Comparison of ENCODE assay signal across 15 cellular contexts in genomic region chr3:40192628-40193027, GRCh38.
DNase-seq lines count a peak whose midpoint lies in the region; ATAC-seq, FAIRE-seq and TF ChIP-seq lines count a peak whose summit lies in the region.
"Had no signal": no experiment of that assay in that cellular context is flagged by ENCODE, and none has a peak within 500 bp of the region (broad histone marks: within the 10 kb centered on the region; RNA-seq: fewer than 3 reads in every experiment).

No MANE protein-coding gene starts in this region.

- H3K36me3 ChIP-seq in RWPE2 (ENCODE audit: low read depth): no peaks in the 10 kb centered on the region
- peaks cover 0 to 10% of the 10 kb centered on the region in 2 experiments for H3K36me3 ChIP-seq in endothelial cell of umbilical vein (ENCODE audit: control insufficient read depth in 2 of 2, extremely low read depth in 1 of 2, insufficient read depth in 2 of 2, low read length in 2 of 2)
- no peaks in the 10 kb centered on the region for H3K36me3 ChIP-seq in neuronal stem cell (replicated peaks in 1 of 2; ENCODE audit: control insufficient read depth in 2 of 2, insufficient read depth in 2 of 2, low read length in 2 of 2)
- peaks cover 0 to 6% (median 0%) of the 10 kb centered on the region in 4 donors for H3K36me3 ChIP-seq in right lobe of liver
- H3K36me3 ChIP-seq: BE2C had no signal

- H3K14ac ChIP-seq in H9 (ENCODE audit: insufficient read depth, low read length) (no peak overlapping the region), neuronal stem cell (ENCODE audit: low read length) (no peak overlapping the region)

- no peaks in the 10 kb centered on the region; the same call in none of the 2 replicates for H3K27me3 Mint-ChIP-seq in H9 (ENCODE audit: low read depth)
- H3K27me3 Mint-ChIP-seq: CD4-positive, alpha-beta T cell had no signal

- H2AFZ ChIP-seq in H9 (ENCODE audit: low read length) (peak overlapping the region; percentile 67), endothelial cell of umbilical vein (ENCODE audit: low read depth, low read length) (no peak overlapping the region), neuronal stem cell (ENCODE audit: low read length) (peak overlapping the region; percentile 45)
- H2AFZ ChIP-seq: GM23248 had no signal

- H2BK120ac ChIP-seq in H9 (ENCODE audit: low read depth, low read length, poor library complexity, severe bottlenecking) (no peak overlapping the region), neuronal stem cell (ENCODE audit: low read depth, low read length) (no peak overlapping the region)

- H2BK12ac ChIP-seq in H9 (ENCODE audit: insufficient read length, low read depth, low read length): no peak overlapping the region
- no peak overlapping the region for H2BK12ac ChIP-seq in neuronal stem cell (ENCODE audit: low read length)

- H3K79me2 ChIP-seq in H9 (ENCODE audit: insufficient read depth, low read length): no peaks in the 10 kb centered on the region
- no peaks in the 10 kb centered on the region for H3K79me2 ChIP-seq in endothelial cell of umbilical vein (ENCODE audit: control insufficient read depth, insufficient read depth, low read length)

- BruUV-seq in endothelial cell of umbilical vein (replicated peaks; lab: Mats Ljungman, UMichigan): no TSS peak

- H3K9me1 ChIP-seq in endothelial cell of umbilical vein (replicated peaks; ENCODE audit: control insufficient read depth, extremely low read depth, insufficient read depth, low read length): no peaks in the 10 kb centered on the region

- peaks cover 16% of the 10 kb centered on the region in 2 experiments for H3K4me1 Mint-ChIP-seq in H9

- no peak overlapping the region for H2BK15ac ChIP-seq in H9 (ENCODE audit: low read depth, low read length)
- H2BK15ac ChIP-seq in neuronal stem cell (ENCODE audit: low read length): no peak overlapping the region

- H3K9me3 Mint-ChIP-seq in H9: no peaks in the 10 kb centered on the region
- H3K9me3 Mint-ChIP-seq: CD4-positive, alpha-beta T cell; T-helper 1 cell treated with Interleukin-12 subunit alpha and Interleukin-12 subunit beta and Interleukin-4 antibody, amounts not matched to agents 30 μg/mL and 1 μg/mL, for 36 hours had no signal

- ATAC-seq in RWPE2 (ENCODE audit: low read depth) (peak; percentile 56; the same call in 2 of the 3 replicates), right lobe of liver (no peak), HG03045 (IDR thresholded peaks at IDR 0.05; ENCODE audit: unreplicated experiment) (no peak)
- ATAC-seq: Panc1 had no signal

- H3K4ac ChIP-seq in H9 (ENCODE audit: low read depth, low read length): no peak overlapping the region
- H3K4ac ChIP-seq in neuronal stem cell (ENCODE audit: low read length): no peak overlapping the region

- H3K4me3 Mint-ChIP-seq in H9: no peak overlapping the region
- H3K4me3 Mint-ChIP-seq: CD4-positive, alpha-beta T cell; T-helper 1 cell treated with Interleukin-12 subunit alpha and Interleukin-12 subunit beta and Interleukin-4 antibody, amounts not matched to agents 30 μg/mL and 1 μg/mL, for 36 hours had no signal

- peak overlapping the region; percentile 12 for H4K5ac ChIP-seq in H9 (ENCODE audit: insufficient read length, low read depth, low read length)

- peak overlapping the region in 2 of 3 experiments; percentile 20 to 26; a peak in 3 of 7 replicates for H3K27ac Mint-ChIP-seq in H9
- H3K27ac Mint-ChIP-seq: CD4-positive, alpha-beta T cell; T-helper 1 cell treated with Interleukin-12 subunit alpha and Interleukin-12 subunit beta and Interleukin-4 antibody, amounts not matched to agents 30 μg/mL and 1 μg/mL, for 36 hours had no signal

- H2BK20ac ChIP-seq in H9 (ENCODE audit: low read depth, low read length, poor library complexity, severe bottlenecking): no peak overlapping the region

- H2AK5ac ChIP-seq in H9 (ENCODE audit: insufficient read length, low read length) (no peak overlapping the region), neuronal stem cell (ENCODE audit: low read depth, low read length) (no peak overlapping the region)

- H4K20me1 ChIP-seq in H9 (ENCODE audit: control insufficient read depth, insufficient read depth, insufficient read length) (no peaks in the 10 kb centered on the region), endothelial cell of umbilical vein (replicated peaks; ENCODE audit: control insufficient read depth, extremely low read depth, insufficient read depth, low read length) (no peaks in the 10 kb centered on the region)

- H3K9ac ChIP-seq in H9 (ENCODE audit: extremely low read depth, insufficient read length, low read length) (no peak overlapping the region), endothelial cell of umbilical vein (replicated peaks; ENCODE audit: extremely low read depth, insufficient read depth, low read length) (no peak overlapping the region), neuronal stem cell (ENCODE audit: low read depth, low read length, poor library complexity) (no peak overlapping the region)
- H3K9ac ChIP-seq: GM23248 had no signal

- no peak for TF ChIP-seq CTCF in H9 (conservative IDR thresholded peaks at IDR 0.05)
- TF ChIP-seq CTCF in RWPE2 (IDR thresholded peaks at IDR 0.05; ENCODE audit: poor library complexity, severe bottlenecking): no peak
- no peak for TF ChIP-seq CTCF in endothelial cell of umbilical vein (IDR thresholded peaks at IDR 0.05; ENCODE audit: extremely low read depth in 1 of 2, insufficient read depth in 1 of 2, low read depth in 1 of 2, low read length in 2 of 2)
- TF ChIP-seq CTCF in right lobe of liver (IDR thresholded peaks at IDR 0.05): no peak

- H3K27ac ChIP-seq in H9 (ENCODE audit: insufficient read length, low read depth, low read length) (no peak overlapping the region), RWPE2 (ENCODE audit: poor library complexity, severe bottlenecking) (no peak overlapping the region), endothelial cell of umbilical vein (ENCODE audit: insufficient read depth, low read depth, low read length) (no peak overlapping the region), neuronal stem cell (replicated peaks; ENCODE audit: low read length) (no peak overlapping the region), right lobe of liver (no peak overlapping the region)
- H3K27ac ChIP-seq: GM23248 had no signal

- H3K56ac ChIP-seq in H9 (ENCODE audit: insufficient read length, low read depth, low read length): no peak overlapping the region

- H4K91ac ChIP-seq in H9 (ENCODE audit: insufficient read length, low read depth, low read length): no peak overlapping the region
- H4K91ac ChIP-seq in neuronal stem cell (ENCODE audit: low read depth, low read length, poor library complexity): no peak overlapping the region

- CTCF ChIA-PET in endothelial cell of umbilical vein (lab: Charles Lee): interaction anchor here (1.0 to 8.3 kb wide), 6 partner anchors 7 to 650 kb away, joined by 5 to 261 read pairs (median 11); partner anchors contain the start of gene EIF1B

- no peaks in the 10 kb centered on the region for H3K36me3 Mint-ChIP-seq in H9 (ENCODE audit: insufficient read depth in 1 of 3, low read depth in 3 of 3)

- no peak for TF ChIP-seq POLR2A in endothelial cell of umbilical vein (IDR thresholded peaks at IDR 0.05; ENCODE audit: low read depth, low read length)
- TF ChIP-seq POLR2A in right lobe of liver (IDR thresholded peaks at IDR 0.05): no peak

- H3K18ac ChIP-seq in H9 (ENCODE audit: insufficient read length, low read depth, low read length) (no peak overlapping the region), neuronal stem cell (ENCODE audit: low read length) (no peak overlapping the region)

- peak; percentile 26 for FAIRE-seq in endothelial cell of umbilical vein (lab: Jason Lieb, UNC)

- intact Hi-C loops in endothelial cell of umbilical vein (cut with micrococcal nuclease): loop anchor here (1.0 to 2.0 kb wide), 3 partner anchors 116 to 261 kb away; partner anchors contain the start of gene EIF1B
- intact Hi-C loops in right lobe of liver (cut with DNase I): loop anchor here in 1 of 2 donors (10.0 kb wide), 1 partner anchor 122 kb away; no protein-coding TSS in a partner anchor

- H3K4me2 ChIP-seq in H9 (ENCODE audit: insufficient read depth, insufficient read length, low read length) (no peak overlapping the region), endothelial cell of umbilical vein (ENCODE audit: insufficient read depth, low read length) (no peak overlapping the region), neuronal stem cell (ENCODE audit: insufficient read depth, low read length, poor library complexity, severe bottlenecking) (no peak overlapping the region)

- H2BK5ac ChIP-seq in H9 (ENCODE audit: insufficient read length, low read length): no peak overlapping the region
- H2BK5ac ChIP-seq in neuronal stem cell (ENCODE audit: low read length): no peak overlapping the region

- H3K4me1 ChIP-seq in H9 (ENCODE audit: insufficient read depth, low read length): no peaks in the 10 kb centered on the region
- no peaks in the 10 kb centered on the region for H3K4me1 ChIP-seq in RWPE2 (ENCODE audit: insufficient read depth, poor library complexity, severe bottlenecking)
- no peaks in the 10 kb centered on the region for H3K4me1 ChIP-seq in endothelial cell of umbilical vein (ENCODE audit: control insufficient read depth, extremely low read depth, insufficient read depth, low read length)
- peaks cover 0 to 6% of the 10 kb centered on the region in 2 donors for H3K4me1 ChIP-seq in neuronal stem cell (ENCODE audit: control insufficient read depth in 2 of 2, insufficient read depth in 1 of 2, low read depth in 1 of 2, low read length in 2 of 2)
- no peaks in the 10 kb centered on the region for H3K4me1 ChIP-seq in right lobe of liver
- H3K4me1 ChIP-seq: BE2C had no signal

- H3K9me3 ChIP-seq in H9 (ENCODE audit: control insufficient read depth, low read depth, low read length) (no peaks in the 10 kb centered on the region), RWPE2 (ENCODE audit: severe bottlenecking) (no peaks in the 10 kb centered on the region), endothelial cell of umbilical vein (replicated peaks; ENCODE audit: control insufficient read depth, insufficient read depth, low read length) (no peaks in the 10 kb centered on the region), neuronal stem cell (replicated peaks in 1 of 2; ENCODE audit: control insufficient read depth in 2 of 2, insufficient read depth in 1 of 2, low read depth in 1 of 2, low read length in 2 of 2) (no peaks in the 10 kb centered on the region), right lobe of liver (no peaks in the 10 kb centered on the region)
- H3K9me3 ChIP-seq: BE2C had no signal

- no peak overlapping the region for H4K8ac ChIP-seq in H9 (replicated peaks; ENCODE audit: insufficient read length, low read depth, low read length)
- no peak overlapping the region for H4K8ac ChIP-seq in neuronal stem cell (ENCODE audit: low read depth, low read length)

- H3K23me2 ChIP-seq in H9 (ENCODE audit: insufficient read length, low read depth, low read length, poor library complexity, severe bottlenecking): no peaks in the 10 kb centered on the region

- H3K27me3 ChIP-seq in H9 (ENCODE audit: insufficient read depth, low read length) (no peaks in the 10 kb centered on the region), RWPE2 (ENCODE audit: insufficient read depth, poor library complexity, severe bottlenecking) (peaks cover 14% of the 10 kb centered on the region), endothelial cell of umbilical vein (ENCODE audit: control insufficient read depth in 2 of 2, insufficient read depth in 2 of 2, low read length in 2 of 2) (no peaks in the 10 kb centered on the region), neuronal stem cell (ENCODE audit: control insufficient read depth in 3 of 3, insufficient read depth in 3 of 3, low read depth in 1 of 3, low read length in 3 of 3) (no peaks in the 10 kb centered on the region), right lobe of liver (no peaks in the 10 kb centered on the region)
- H3K27me3 ChIP-seq: BE2C had no signal

- POLR2A ChIA-PET in endothelial cell of umbilical vein (lab: Charles Lee): no interaction called here

- DNase-seq in H9 (peak; percentile 47), RWPE2 (ENCODE audit: low spot score) (no peak), endothelial cell of umbilical vein (ENCODE audit: low read depth, low spot score) (no peak), neuronal stem cell (ENCODE audit: low spot score) (no peak), right lobe of liver (no peak), NCI-H345 treated with DMSO at 0.1 percent for 48 hours (lab: John Stamatoyannopoulos, UW; ENCODE audit: unreplicated experiment) (no peak)
- no peak for DNase-seq in activated CD8-positive, alpha-beta memory T cell treated with anti-CD3 and anti-CD28 coated beads, Interleukin-2, amount 50 U/mL, for 48 hours
- DNase-seq: GM23248, NCI-H1436 treated with DMSO at 0.1 percent for 48 hours, NCI-H2029 treated with DMSO at 0.1 percent for 48 hours had no signal

- no peak overlapping the region for H3T11ph ChIP-seq in H9 (ENCODE audit: low read length)

- H3K79me1 ChIP-seq in H9 (ENCODE audit: insufficient read depth, low read depth, low read length, poor library complexity, severe bottlenecking) (no peaks in the 10 kb centered on the region), neuronal stem cell (ENCODE audit: low read depth, low read length) (no peaks in the 10 kb centered on the region)

- WGBS in H9 (ENCODE audit: extremely low coverage, insufficient read length, low lambda C conversion rate): no CpG with 5 or more reads among the region's 3 CpGs
- no CpG with 5 or more reads among the region's 3 CpGs for WGBS in neuronal stem cell (ENCODE audit: extremely low coverage in 2 of 2, insufficient read length in 2 of 2, insufficient replicate concordance in 1 of 2), 2 donors
- 84% methylated on average over 3 of the region's 3 CpGs for WGBS in right lobe of liver (ENCODE audit: insufficient coverage, low coverage, low lambda C conversion rate, missing lambda C conversion rate)

- H3K23ac ChIP-seq in H9 (ENCODE audit: insufficient read length, low read depth, low read length): no peak overlapping the region
- no peak overlapping the region for H3K23ac ChIP-seq in neuronal stem cell (ENCODE audit: low read depth, low read length, poor library complexity)

- H3K4me3 ChIP-seq in RWPE2 (ENCODE audit: severe bottlenecking) (no peak overlapping the region), endothelial cell of umbilical vein (replicated peaks in 1 of 3; ENCODE audit: insufficient read depth in 1 of 3, low read depth in 1 of 3, low read length in 3 of 3) (no peak overlapping the region), neuronal stem cell (ENCODE audit: low read length in 2 of 2) (no peak overlapping the region), right lobe of liver (no peak overlapping the region)
- H3K4me3 ChIP-seq: GM23248 had no signal

- dilution Hi-C loops in endothelial cell of umbilical vein (cut with MboI; ENCODE audit: extremely low pct_ligation_motif_present, low sequenced_read_pairs): no loop called here
